Comparison of ENCODE assay signal across 16 cellular contexts in genomic region chr17:973053-973452, GRCh38. TPM values are rescaled to one million over a fixed set of nuclear protein-coding genes. Genes with fewer than 3 reads are reported as not detected.
DNase-seq lines count a peak whose midpoint lies in the region; ATAC-seq and TF ChIP-seq lines count a peak whose summit lies in the region.
"Had no signal": no experiment of that assay in that cellular context is flagged by ENCODE, and none has a peak within 500 bp of the region (broad histone marks: within the 10 kb centered on the region; RNA-seq: fewer than 3 reads in every experiment).

No MANE protein-coding gene starts in this region.

- intact Hi-C loops in PC-9 (cut with micrococcal nuclease; ENCODE audit: unreplicated experiment) = loop anchor here (1.0 to 2.0 kb wide), 3 partner anchors 16 to 45 kb away; no protein-coding TSS in a partner anchor

- H3K27me3 ChIP-seq in GM23338 (ENCODE audit: insufficient read depth) = no peaks in the 10 kb centered on the region
- no peaks in the 10 kb centered on the region for H3K27me3 ChIP-seq in PC-9 (ENCODE audit: insufficient read depth, low read depth)
- H3K27me3 ChIP-seq in neural progenitor cell = no peaks in the 10 kb centered on the region

- peaks cover 100% of the 10 kb centered on the region for H3K79me2 ChIP-seq in GM23338 (replicated peaks; ENCODE audit: insufficient read depth)
- H3K79me2 ChIP-seq in PC-9 (ENCODE audit: low read depth) = peaks cover 70% of the 10 kb centered on the region
- peaks cover 99% of the 10 kb centered on the region for H3K79me2 ChIP-seq in neural progenitor cell (ENCODE audit: low read depth)

- H3K4me2 ChIP-seq in GM23338 (no peak overlapping the region), PC-9 (peak overlapping the region; percentile 76), neural progenitor cell (no peak overlapping the region)

- peak overlapping the region; percentile 78; the same call in 1 of the 2 replicates for H3K27ac Mint-ChIP-seq in GM23338
- no peak overlapping the region for H3K27ac Mint-ChIP-seq in neural progenitor cell

- no peak overlapping the region for H3K9ac ChIP-seq in neural progenitor cell

- CTCF ChIA-PET in PC-9 (lab: Charles Lee) = interaction anchor here (0.9 kb wide), 1 partner anchor 45 kb away, joined by 3 read pairs; no protein-coding TSS in a partner anchor

- DNase-seq in GM23338 (ENCODE audit: low spot score) = peak; percentile 77
- DNase-seq in PC-9 = peak; percentile 83 to 97
- peak; percentile 73 for DNase-seq in fibroblast of peridontal ligament (ENCODE audit: extremely low read depth)
- no peak for DNase-seq in neural progenitor cell (ENCODE audit: low spot score)
- DNase-seq in activated CD4-positive, alpha-beta T cell treated with anti-CD3 and anti-CD28 coated beads for 1 hour = no peak
- no peak for DNase-seq in superior temporal gyrus (ENCODE audit: extremely low spot score)
- DNase-seq in NCI-H2081 (lab: John Stamatoyannopoulos, UW) = no peak
- DNase-seq: activated effector memory CD4-positive, alpha-beta T cell treated with Interleukin-2 at 50 U/mL for 16 hours; erythroblast; heart right ventricle; left colon; NCI-H1436 treated with DMSO at 0.1 percent for 48 hours; NCI-H446 treated with DMSO at 0.1 percent for 48 hours; OCI-M1 had no signal

- H3K4me1 ChIP-seq in GM23338 (ENCODE audit: insufficient read depth) = peaks cover 69% of the 10 kb centered on the region
- peaks cover 54% of the 10 kb centered on the region for H3K4me1 ChIP-seq in PC-9 (replicated peaks; ENCODE audit: insufficient read depth)
- peaks cover 25% of the 10 kb centered on the region for H3K4me1 ChIP-seq in neural progenitor cell

- H3K9me3 Mint-ChIP-seq in GM23338 (no peaks in the 10 kb centered on the region; the same call in 2 of the 3 replicates), neural progenitor cell (peaks cover 2% of the 10 kb centered on the region)

- H3K36me3 ChIP-seq in GM23338 (ENCODE audit: insufficient read depth) (no peaks in the 10 kb centered on the region), PC-9 (ENCODE audit: low read depth) (no peaks in the 10 kb centered on the region), neural progenitor cell (no peaks in the 10 kb centered on the region)
- H3K36me3 ChIP-seq: heart right ventricle had no signal

- H3K27me3 Mint-ChIP-seq in GM23338 (ENCODE audit: insufficient read depth, low read depth, poor library complexity) (peaks cover 9% of the 10 kb centered on the region), neural progenitor cell (ENCODE audit: insufficient read depth, low read depth) (peaks cover 9% of the 10 kb centered on the region)

- no peak for TF ChIP-seq CTCF in GM23338 (conservative IDR thresholded peaks at IDR 0.05; ENCODE audit: low read depth in 2 of 2)
- no peak for TF ChIP-seq CTCF in PC-9 (conservative IDR thresholded peaks at IDR 0.05)
- no peak for TF ChIP-seq CTCF in neural progenitor cell (IDR thresholded peaks at IDR 0.05)

- no TSS peak for BruUV-seq in PC-9 (replicated peaks; lab: Mats Ljungman, UMichigan)

- peak overlapping the region; percentile 86 for H3K27ac ChIP-seq in GM23338 (ENCODE audit: low read depth)
- peak overlapping the region; percentile 96 for H3K27ac ChIP-seq in PC-9
- no peak overlapping the region for H3K27ac ChIP-seq in neural progenitor cell
- H3K27ac ChIP-seq: heart right ventricle, VCaP had no signal

- H3K4me1 Mint-ChIP-seq in GM23338 = peaks cover 67% of the 10 kb centered on the region
- H3K4me1 Mint-ChIP-seq in neural progenitor cell = peaks cover 68% of the 10 kb centered on the region

- H4K20me1 ChIP-seq in GM23338 (replicated peaks; ENCODE audit: insufficient read depth) (peaks cover 63% of the 10 kb centered on the region), PC-9 (ENCODE audit: insufficient read depth) (no peaks in the 10 kb centered on the region; the same call in none of the 2 replicates), neural progenitor cell (ENCODE audit: low read depth) (peaks cover 73% of the 10 kb centered on the region)

- H2AFZ ChIP-seq in GM23338 = no peak overlapping the region
- peak overlapping the region; percentile 34; the same call in 1 of the 2 replicates for H2AFZ ChIP-seq in PC-9
- H2AFZ ChIP-seq in neural progenitor cell (replicated peaks) = no peak overlapping the region

- no peak overlapping the region for H3K4me3 ChIP-seq in GM23338
- H3K4me3 ChIP-seq in PC-9 = peak overlapping the region; percentile 36; the same call in 1 of the 2 replicates
- no peak overlapping the region for H3K4me3 ChIP-seq in neural progenitor cell
- H3K4me3 ChIP-seq: heart right ventricle had no signal

- POLR2A ChIA-PET in PC-9 (lab: Charles Lee; ENCODE audit: unreplicated experiment) = interaction anchor here (0.6 to 0.7 kb wide), 3 partner anchors 22 to 740 kb away, joined by 3 to 5 read pairs (median 3); no protein-coding TSS in a partner anchor

- H3K9me2 ChIP-seq in GM23338 (ENCODE audit: insufficient read depth) (no peaks in the 10 kb centered on the region), PC-9 (ENCODE audit: insufficient read depth) (no peaks in the 10 kb centered on the region)

- H3F3A ChIP-seq in GM23338 (replicated peaks; ENCODE audit: low read depth) (0 out of 2 replicates have a peak, but pooled peaks cover 6% of the 10 kb centered on the region), PC-9 (ENCODE audit: insufficient read depth, low read depth) (peaks cover 40% of the 10 kb centered on the region), neural progenitor cell (ENCODE audit: low read depth) (peaks cover 18% of the 10 kb centered on the region)

- no peak overlapping the region for H3K4me3 Mint-ChIP-seq in GM23338
- H3K4me3 Mint-ChIP-seq in neural progenitor cell = peak overlapping the region; percentile 4

- H3K9me3 ChIP-seq in PC-9 (ENCODE audit: insufficient read depth, low read depth) (no peaks in the 10 kb centered on the region), neural progenitor cell (ENCODE audit: low read depth) (no peaks in the 10 kb centered on the region)
- H3K9me3 ChIP-seq: heart right ventricle had no signal

- ATAC-seq in GM23338 = peak; percentile 73
- no peak for ATAC-seq in GM21723 (IDR thresholded peaks at IDR 0.05; ENCODE audit: unreplicated experiment)
- ATAC-seq: left colon had no signal

- peaks cover 4% of the 10 kb centered on the region; the same call in 2 of the 3 replicates for H3K36me3 Mint-ChIP-seq in GM23338 (ENCODE audit: low read depth)
- H3K36me3 Mint-ChIP-seq in neural progenitor cell = peaks cover 27% of the 10 kb centered on the region

TF ChIP-seq in GM23338, 12 proteins besides CTCF, POLR2A, EP300 and RAD21 (continues in another document):
- TF ChIP-seq ZNF114 (CRISPR knock-in tag; IDR thresholded peaks at IDR 0.05) = no peak
- no peak for TF ChIP-seq ETS1 (IDR thresholded peaks at IDR 0.05)
- no peak for TF ChIP-seq JUNB (IDR thresholded peaks at IDR 0.05; ENCODE audit: unreplicated experiment)
- TF ChIP-seq CREB1 (CRISPR knock-in tag; IDR thresholded peaks at IDR 0.05; ENCODE audit: low read depth) = no peak
- TF ChIP-seq STAT1 (IDR thresholded peaks at IDR 0.05; ENCODE audit: unreplicated experiment) = no peak
- TF ChIP-seq EZH2phosphoT487 (IDR thresholded peaks at IDR 0.05; ENCODE audit: unreplicated experiment) = no peak

RNA-seq across cellular contexts. Expression of gene NXN, which starts 6.5 kb away (rescaled TPM):
- total RNA-seq in GM23338 (2014; rRNA removed; shearing (Covaris generic)) = 90.4 and 105 TPM in 2 replicates
- polyA plus RNA-seq in GM23338 (2016; fragmentation: Nextera tagmentation; extraction: Ambion mirVana) = 31.8 and 36.2 TPM in 2 replicates
- 59.8 and 60.1 TPM in 2 replicates for total RNA-seq in PC-9 (2021)
- 35.9 and 69.4 TPM in 2 replicates for total RNA-seq in neural progenitor cell (ENCODE audit: low replicate concordance)

RNA-seq across cellular contexts. Expression of gene TIMM22, which starts 23.9 kb away (rescaled TPM):
- 23.1 and 24.4 TPM in 2 replicates for total RNA-seq in GM23338 (2014; rRNA removed; shearing (Covaris generic))
- 20.2 and 21.9 TPM in 2 replicates for polyA plus RNA-seq in GM23338 (2016; fragmentation: Nextera tagmentation; extraction: Ambion mirVana)
- 11.5 and 11.6 TPM in 2 replicates for total RNA-seq in PC-9 (2021)
- 11.7 and 15.7 TPM in 2 replicates for total RNA-seq in neural progenitor cell (ENCODE audit: low replicate concordance)

Comparison
In these comparisons a context has a peak if more than half of its experiments do, and no peak if none do; other contexts are left out.
1. DNase-seq: peak in GM23338 (single experiment), PC-9 (2 of 2) and fibroblast of peridontal ligament (single experiment); none in neural progenitor cell (single experiment), activated CD4-positive, alpha-beta T cell treated with anti-CD3 and anti-CD28 coated beads for 1 hour (single experiment), superior temporal gyrus (single experiment) and NCI-H2081 (0 of 2).